ENCODE assay signal across 1 cellular context in the genomic region with DNA sequence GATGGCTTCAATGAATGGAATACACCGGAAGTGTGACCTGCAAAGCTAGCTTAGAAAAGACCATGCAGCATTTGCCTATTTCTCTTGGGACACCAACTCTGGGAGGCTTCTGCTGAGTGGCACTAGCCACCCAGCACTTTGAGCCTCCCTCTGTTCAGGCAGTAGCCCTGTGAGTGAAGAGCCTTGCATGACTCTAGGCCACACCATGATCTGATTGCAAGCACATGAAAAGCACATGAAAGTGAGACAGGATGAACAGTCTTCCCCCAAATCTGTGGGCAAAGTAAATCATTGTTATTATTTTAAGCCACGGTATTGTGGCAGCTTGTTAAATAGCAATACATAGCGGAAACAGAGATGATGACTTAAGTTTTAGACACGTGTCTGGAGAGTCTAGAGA.
TF ChIP-seq lines count a peak whose summit lies in the region.

No MANE protein-coding gene starts in this region.

TF ChIP-seq in GM12878, 131 proteins besides CTCF, POLR2A, EP300 and RAD21 (continued from another document and continues in another):
- TF ChIP-seq, protein P1, sequence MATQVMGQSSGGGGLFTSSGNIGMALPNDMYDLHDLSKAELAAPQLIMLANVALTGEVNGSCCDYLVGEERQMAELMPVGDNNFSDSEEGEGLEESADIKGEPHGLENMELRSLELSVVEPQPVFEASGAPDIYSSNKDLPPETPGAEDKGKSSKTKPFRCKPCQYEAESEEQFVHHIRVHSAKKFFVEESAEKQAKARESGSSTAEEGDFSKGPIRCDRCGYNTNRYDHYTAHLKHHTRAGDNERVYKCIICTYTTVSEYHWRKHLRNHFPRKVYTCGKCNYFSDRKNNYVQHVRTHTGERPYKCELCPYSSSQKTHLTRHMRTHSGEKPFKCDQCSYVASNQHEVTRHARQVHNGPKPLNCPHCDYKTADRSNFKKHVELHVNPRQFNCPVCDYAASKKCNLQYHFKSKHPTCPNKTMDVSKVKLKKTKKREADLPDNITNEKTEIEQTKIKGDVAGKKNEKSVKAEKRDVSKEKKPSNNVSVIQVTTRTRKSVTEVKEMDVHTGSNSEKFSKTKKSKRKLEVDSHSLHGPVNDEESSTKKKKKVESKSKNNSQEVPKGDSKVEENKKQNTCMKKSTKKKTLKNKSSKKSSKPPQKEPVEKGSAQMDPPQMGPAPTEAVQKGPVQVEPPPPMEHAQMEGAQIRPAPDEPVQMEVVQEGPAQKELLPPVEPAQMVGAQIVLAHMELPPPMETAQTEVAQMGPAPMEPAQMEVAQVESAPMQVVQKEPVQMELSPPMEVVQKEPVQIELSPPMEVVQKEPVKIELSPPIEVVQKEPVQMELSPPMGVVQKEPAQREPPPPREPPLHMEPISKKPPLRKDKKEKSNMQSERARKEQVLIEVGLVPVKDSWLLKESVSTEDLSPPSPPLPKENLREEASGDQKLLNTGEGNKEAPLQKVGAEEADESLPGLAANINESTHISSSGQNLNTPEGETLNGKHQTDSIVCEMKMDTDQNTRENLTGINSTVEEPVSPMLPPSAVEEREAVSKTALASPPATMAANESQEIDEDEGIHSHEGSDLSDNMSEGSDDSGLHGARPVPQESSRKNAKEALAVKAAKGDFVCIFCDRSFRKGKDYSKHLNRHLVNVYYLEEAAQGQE (IDR thresholded peaks at IDR 0.05; ENCODE audit: low read depth, low read length): 0 out of 2 replicates have a peak, but pooled peaks have one; percentile 2
- TF ChIP-seq, protein P2, sequence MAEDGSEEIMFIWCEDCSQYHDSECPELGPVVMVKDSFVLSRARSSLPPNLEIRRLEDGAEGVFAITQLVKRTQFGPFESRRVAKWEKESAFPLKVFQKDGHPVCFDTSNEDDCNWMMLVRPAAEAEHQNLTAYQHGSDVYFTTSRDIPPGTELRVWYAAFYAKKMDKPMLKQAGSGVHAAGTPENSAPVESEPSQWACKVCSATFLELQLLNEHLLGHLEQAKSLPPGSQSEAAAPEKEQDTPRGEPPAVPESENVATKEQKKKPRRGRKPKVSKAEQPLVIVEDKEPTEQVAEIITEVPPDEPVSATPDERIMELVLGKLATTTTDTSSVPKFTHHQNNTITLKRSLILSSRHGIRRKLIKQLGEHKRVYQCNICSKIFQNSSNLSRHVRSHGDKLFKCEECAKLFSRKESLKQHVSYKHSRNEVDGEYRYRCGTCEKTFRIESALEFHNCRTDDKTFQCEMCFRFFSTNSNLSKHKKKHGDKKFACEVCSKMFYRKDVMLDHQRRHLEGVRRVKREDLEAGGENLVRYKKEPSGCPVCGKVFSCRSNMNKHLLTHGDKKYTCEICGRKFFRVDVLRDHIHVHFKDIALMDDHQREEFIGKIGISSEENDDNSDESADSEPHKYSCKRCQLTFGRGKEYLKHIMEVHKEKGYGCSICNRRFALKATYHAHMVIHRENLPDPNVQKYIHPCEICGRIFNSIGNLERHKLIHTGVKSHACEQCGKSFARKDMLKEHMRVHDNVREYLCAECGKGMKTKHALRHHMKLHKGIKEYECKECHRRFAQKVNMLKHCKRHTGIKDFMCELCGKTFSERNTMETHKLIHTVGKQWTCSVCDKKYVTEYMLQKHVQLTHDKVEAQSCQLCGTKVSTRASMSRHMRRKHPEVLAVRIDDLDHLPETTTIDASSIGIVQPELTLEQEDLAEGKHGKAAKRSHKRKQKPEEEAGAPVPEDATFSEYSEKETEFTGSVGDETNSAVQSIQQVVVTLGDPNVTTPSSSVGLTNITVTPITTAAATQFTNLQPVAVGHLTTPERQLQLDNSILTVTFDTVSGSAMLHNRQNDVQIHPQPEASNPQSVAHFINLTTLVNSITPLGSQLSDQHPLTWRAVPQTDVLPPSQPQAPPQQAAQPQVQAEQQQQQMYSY (CRISPR knock-in tag; IDR thresholded peaks at IDR 0.05): no peak
- TF ChIP-seq, protein P3, sequence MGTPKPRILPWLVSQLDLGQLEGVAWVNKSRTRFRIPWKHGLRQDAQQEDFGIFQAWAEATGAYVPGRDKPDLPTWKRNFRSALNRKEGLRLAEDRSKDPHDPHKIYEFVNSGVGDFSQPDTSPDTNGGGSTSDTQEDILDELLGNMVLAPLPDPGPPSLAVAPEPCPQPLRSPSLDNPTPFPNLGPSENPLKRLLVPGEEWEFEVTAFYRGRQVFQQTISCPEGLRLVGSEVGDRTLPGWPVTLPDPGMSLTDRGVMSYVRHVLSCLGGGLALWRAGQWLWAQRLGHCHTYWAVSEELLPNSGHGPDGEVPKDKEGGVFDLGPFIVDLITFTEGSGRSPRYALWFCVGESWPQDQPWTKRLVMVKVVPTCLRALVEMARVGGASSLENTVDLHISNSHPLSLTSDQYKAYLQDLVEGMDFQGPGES (IDR thresholded peaks at IDR 0.05): no peak
- TF ChIP-seq TAF1 (IDR thresholded peaks at IDR 0.05; ENCODE audit: borderline replicate concordance, low read depth, low read length) (no peak), FOS (IDR thresholded peaks at IDR 0.05; ENCODE audit: borderline replicate concordance, extremely low read depth, insufficient read length) (no peak), HCFC1 (IDR thresholded peaks at IDR 0.05; ENCODE audit: low read length) (no peak), CREB1 (IDR thresholded peaks at IDR 0.05; ENCODE audit: low read depth) (no peak), SMAD5 (IDR thresholded peaks at IDR 0.05; ENCODE audit: low read depth) (no peak; the same call in 1 of the 2 replicates), MXI1 (IDR thresholded peaks at IDR 0.05; ENCODE audit: low read depth, low read length) (peak; percentile 54), IKZF2 (IDR thresholded peaks at IDR 0.05) (no peak), GATAD2B (conservative IDR thresholded peaks at IDR 0.05; ENCODE audit: low read depth) (no peak), BHLHE40 (IDR thresholded peaks at IDR 0.05; ENCODE audit: borderline replicate concordance in 1 of 2, low read depth in 2 of 2, low read length in 1 of 2) (peak; percentile 36 to 57; a peak in 2 of 4 replicates), WRNIP1 (IDR thresholded peaks at IDR 0.05; ENCODE audit: borderline replicate concordance, low read depth, low read length) (peak; percentile 22; the same call in 1 of the 2 replicates), MTA3 (IDR thresholded peaks at IDR 0.05; ENCODE audit: borderline replicate concordance, low read length) (no peak), YBX1 (IDR thresholded peaks at IDR 0.05) (no peak), CEBPB (IDR thresholded peaks at IDR 0.05; ENCODE audit: borderline replicate concordance in 1 of 2, low read depth in 2 of 2, low read length in 2 of 2) (no peak), NRF1 (conservative IDR thresholded peaks at IDR 0.05; ENCODE audit: low read depth, low read length) (no peak), SREBF1 (IDR thresholded peaks at IDR 0.05; ENCODE audit: low read length) (no peak), KAT2A (conservative IDR thresholded peaks at IDR 0.05; ENCODE audit: control insufficient read depth, low read depth, low read length) (no peak), SMARCA5 (IDR thresholded peaks at IDR 0.05) (no peak), PAX8 (IDR thresholded peaks at IDR 0.05) (no peak), NR2F1 (conservative IDR thresholded peaks at IDR 0.05) (no peak), TARDBP (IDR thresholded peaks at IDR 0.05; ENCODE audit: borderline replicate concordance) (0 out of 2 replicates have a peak, but pooled peaks have one; percentile 34), ZNF622 (IDR thresholded peaks at IDR 0.05) (no peak), ZZZ3 (IDR thresholded peaks at IDR 0.05; ENCODE audit: control insufficient read depth, insufficient read length, low read depth) (no peak), LARP7 (IDR thresholded peaks at IDR 0.05) (no peak), NFIC (IDR thresholded peaks at IDR 0.05; ENCODE audit: low read depth, low read length) (no peak), STAT1 (conservative IDR thresholded peaks at IDR 0.05) (no peak)
- TF ChIP-seq, protein P4, sequence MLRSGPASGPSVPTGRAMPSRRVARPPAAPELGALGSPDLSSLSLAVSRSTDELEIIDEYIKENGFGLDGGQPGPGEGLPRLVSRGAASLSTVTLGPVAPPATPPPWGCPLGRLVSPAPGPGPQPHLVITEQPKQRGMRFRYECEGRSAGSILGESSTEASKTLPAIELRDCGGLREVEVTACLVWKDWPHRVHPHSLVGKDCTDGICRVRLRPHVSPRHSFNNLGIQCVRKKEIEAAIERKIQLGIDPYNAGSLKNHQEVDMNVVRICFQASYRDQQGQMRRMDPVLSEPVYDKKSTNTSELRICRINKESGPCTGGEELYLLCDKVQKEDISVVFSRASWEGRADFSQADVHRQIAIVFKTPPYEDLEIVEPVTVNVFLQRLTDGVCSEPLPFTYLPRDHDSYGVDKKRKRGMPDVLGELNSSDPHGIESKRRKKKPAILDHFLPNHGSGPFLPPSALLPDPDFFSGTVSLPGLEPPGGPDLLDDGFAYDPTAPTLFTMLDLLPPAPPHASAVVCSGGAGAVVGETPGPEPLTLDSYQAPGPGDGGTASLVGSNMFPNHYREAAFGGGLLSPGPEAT (IDR thresholded peaks at IDR 0.05; ENCODE audit: low read depth): peak; percentile 15; the same call in 1 of the 2 replicates
- TF ChIP-seq, protein P5, sequence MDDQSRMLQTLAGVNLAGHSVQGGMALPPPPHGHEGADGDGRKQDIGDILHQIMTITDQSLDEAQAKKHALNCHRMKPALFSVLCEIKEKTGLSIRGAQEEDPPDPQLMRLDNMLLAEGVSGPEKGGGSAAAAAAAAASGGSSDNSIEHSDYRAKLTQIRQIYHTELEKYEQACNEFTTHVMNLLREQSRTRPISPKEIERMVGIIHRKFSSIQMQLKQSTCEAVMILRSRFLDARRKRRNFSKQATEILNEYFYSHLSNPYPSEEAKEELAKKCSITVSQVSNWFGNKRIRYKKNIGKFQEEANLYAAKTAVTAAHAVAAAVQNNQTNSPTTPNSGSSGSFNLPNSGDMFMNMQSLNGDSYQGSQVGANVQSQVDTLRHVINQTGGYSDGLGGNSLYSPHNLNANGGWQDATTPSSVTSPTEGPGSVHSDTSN (IDR thresholded peaks at IDR 0.05; ENCODE audit: insufficient replicate concordance, low read depth, low read length): peak; percentile 0
- TF ChIP-seq, protein P6, sequence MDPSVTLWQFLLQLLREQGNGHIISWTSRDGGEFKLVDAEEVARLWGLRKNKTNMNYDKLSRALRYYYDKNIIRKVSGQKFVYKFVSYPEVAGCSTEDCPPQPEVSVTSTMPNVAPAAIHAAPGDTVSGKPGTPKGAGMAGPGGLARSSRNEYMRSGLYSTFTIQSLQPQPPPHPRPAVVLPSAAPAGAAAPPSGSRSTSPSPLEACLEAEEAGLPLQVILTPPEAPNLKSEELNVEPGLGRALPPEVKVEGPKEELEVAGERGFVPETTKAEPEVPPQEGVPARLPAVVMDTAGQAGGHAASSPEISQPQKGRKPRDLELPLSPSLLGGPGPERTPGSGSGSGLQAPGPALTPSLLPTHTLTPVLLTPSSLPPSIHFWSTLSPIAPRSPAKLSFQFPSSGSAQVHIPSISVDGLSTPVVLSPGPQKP (IDR thresholded peaks at IDR 0.05; ENCODE audit: low read depth, low read length): peak; percentile 39; the same call in 1 of the 2 replicates
- TF ChIP-seq, protein P7, sequence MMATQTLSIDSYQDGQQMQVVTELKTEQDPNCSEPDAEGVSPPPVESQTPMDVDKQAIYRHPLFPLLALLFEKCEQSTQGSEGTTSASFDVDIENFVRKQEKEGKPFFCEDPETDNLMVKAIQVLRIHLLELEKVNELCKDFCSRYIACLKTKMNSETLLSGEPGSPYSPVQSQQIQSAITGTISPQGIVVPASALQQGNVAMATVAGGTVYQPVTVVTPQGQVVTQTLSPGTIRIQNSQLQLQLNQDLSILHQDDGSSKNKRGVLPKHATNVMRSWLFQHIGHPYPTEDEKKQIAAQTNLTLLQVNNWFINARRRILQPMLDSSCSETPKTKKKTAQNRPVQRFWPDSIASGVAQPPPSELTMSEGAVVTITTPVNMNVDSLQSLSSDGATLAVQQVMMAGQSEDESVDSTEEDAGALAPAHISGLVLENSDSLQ (IDR thresholded peaks at IDR 0.05): peak; percentile 58
- TF ChIP-seq, protein P8, sequence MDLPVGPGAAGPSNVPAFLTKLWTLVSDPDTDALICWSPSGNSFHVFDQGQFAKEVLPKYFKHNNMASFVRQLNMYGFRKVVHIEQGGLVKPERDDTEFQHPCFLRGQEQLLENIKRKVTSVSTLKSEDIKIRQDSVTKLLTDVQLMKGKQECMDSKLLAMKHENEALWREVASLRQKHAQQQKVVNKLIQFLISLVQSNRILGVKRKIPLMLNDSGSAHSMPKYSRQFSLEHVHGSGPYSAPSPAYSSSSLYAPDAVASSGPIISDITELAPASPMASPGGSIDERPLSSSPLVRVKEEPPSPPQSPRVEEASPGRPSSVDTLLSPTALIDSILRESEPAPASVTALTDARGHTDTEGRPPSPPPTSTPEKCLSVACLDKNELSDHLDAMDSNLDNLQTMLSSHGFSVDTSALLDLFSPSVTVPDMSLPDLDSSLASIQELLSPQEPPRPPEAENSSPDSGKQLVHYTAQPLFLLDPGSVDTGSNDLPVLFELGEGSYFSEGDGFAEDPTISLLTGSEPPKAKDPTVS (IDR thresholded peaks at IDR 0.05; ENCODE audit: low read depth, low read length): no peak
- TF ChIP-seq, protein P9, sequence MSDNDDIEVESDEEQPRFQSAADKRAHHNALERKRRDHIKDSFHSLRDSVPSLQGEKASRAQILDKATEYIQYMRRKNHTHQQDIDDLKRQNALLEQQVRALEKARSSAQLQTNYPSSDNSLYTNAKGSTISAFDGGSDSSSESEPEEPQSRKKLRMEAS (IDR thresholded peaks at IDR 0.05; ENCODE audit: low read depth, low read length): peak; percentile 16; the same call in 1 of the 2 replicates
- TF ChIP-seq, protein P10, sequence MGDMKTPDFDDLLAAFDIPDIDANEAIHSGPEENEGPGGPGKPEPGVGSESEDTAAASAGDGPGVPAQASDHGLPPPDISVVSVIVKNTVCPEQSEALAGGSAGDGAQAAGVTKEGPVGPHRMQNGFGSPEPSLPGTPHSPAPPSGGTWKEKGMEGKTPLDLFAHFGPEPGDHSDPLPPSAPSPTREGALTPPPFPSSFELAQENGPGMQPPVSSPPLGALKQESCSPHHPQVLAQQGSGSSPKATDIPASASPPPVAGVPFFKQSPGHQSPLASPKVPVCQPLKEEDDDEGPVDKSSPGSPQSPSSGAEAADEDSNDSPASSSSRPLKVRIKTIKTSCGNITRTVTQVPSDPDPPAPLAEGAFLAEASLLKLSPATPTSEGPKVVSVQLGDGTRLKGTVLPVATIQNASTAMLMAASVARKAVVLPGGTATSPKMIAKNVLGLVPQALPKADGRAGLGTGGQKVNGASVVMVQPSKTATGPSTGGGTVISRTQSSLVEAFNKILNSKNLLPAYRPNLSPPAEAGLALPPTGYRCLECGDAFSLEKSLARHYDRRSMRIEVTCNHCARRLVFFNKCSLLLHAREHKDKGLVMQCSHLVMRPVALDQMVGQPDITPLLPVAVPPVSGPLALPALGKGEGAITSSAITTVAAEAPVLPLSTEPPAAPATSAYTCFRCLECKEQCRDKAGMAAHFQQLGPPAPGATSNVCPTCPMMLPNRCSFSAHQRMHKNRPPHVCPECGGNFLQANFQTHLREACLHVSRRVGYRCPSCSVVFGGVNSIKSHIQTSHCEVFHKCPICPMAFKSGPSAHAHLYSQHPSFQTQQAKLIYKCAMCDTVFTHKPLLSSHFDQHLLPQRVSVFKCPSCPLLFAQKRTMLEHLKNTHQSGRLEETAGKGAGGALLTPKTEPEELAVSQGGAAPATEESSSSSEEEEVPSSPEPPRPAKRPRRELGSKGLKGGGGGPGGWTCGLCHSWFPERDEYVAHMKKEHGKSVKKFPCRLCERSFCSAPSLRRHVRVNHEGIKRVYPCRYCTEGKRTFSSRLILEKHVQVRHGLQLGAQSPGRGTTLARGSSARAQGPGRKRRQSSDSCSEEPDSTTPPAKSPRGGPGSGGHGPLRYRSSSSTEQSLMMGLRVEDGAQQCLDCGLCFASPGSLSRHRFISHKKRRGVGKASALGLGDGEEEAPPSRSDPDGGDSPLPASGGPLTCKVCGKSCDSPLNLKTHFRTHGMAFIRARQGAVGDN (IDR thresholded peaks at IDR 0.05): 0 out of 2 replicates have a peak, but pooled peaks have one; percentile 51
